ENCODE assay signal across 9 cellular contexts in the genomic region with DNA sequence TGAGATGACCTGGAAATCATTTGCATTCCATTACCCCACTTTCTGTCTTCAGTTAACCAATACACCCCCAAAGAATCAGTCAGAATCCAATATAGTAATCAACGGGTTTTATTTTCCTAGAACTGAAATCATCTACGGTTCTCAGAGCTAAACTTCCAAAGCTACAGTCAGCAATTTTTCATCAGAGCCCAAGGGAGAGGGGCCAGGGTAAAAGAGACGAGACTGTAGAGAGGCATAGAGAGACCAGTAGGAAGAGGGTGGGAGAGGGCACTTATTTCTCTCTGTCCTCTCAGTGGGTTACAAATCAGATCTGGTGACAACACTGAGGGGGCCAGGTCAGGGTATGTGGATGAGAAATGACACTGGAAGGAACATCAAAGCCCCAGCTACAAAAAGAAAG. TPM values are rescaled to one million over a fixed set of nuclear protein-coding genes. Genes with fewer than 3 reads are reported as not detected.
DNase-seq lines count a peak whose midpoint lies in the region; ATAC-seq and TF ChIP-seq lines count a peak whose summit lies in the region.
"Had no signal": no experiment of that assay in that cellular context is flagged by ENCODE, and none has a peak within 500 bp of the region (broad histone marks: within the 10 kb centered on the region; RNA-seq: fewer than 3 reads in every experiment).

No MANE protein-coding gene starts in this region.

- H3K4me1 ChIP-seq in DOHH2 (ENCODE audit: control insufficient read depth, low read length), result peaks cover 40% of the 10 kb centered on the region

- H3K4me3 ChIP-seq in DOHH2 (ENCODE audit: low read length), result peak overlapping the region; percentile 85

- TF ChIP-seq CTCF in DOHH2 (IDR thresholded peaks at IDR 0.05; ENCODE audit: low read depth, low read length, poor library complexity, severe bottlenecking) (no peak), progenitor cell of endocrine pancreas (IDR thresholded peaks at IDR 0.05; ENCODE audit: unreplicated experiment) (no peak)

- H3K27me3 Mint-ChIP-seq in effector memory CD8-positive, alpha-beta T cell, result no peaks in the 10 kb centered on the region
- no peaks in the 10 kb centered on the region for H3K27me3 Mint-ChIP-seq in progenitor cell of endocrine pancreas

- peaks cover 34% of the 10 kb centered on the region for H3K36me3 Mint-ChIP-seq in effector memory CD8-positive, alpha-beta T cell (ENCODE audit: insufficient read depth)
- H3K36me3 Mint-ChIP-seq in progenitor cell of endocrine pancreas (ENCODE audit: insufficient read depth), result peaks cover 13% of the 10 kb centered on the region

- H3K9me2 ChIP-seq in DOHH2 (replicated peaks; ENCODE audit: control insufficient read depth, low read length), result no peaks in the 10 kb centered on the region

- peaks cover 51% of the 10 kb centered on the region for H3K79me2 ChIP-seq in DOHH2 (ENCODE audit: control insufficient read depth, low read length)

- peaks cover 86% of the 10 kb centered on the region for H3K36me3 ChIP-seq in DOHH2 (ENCODE audit: control insufficient read depth, low read length)

- H3K27me3 ChIP-seq in DOHH2 (ENCODE audit: control insufficient read depth, low read length), result no peaks in the 10 kb centered on the region

- H3K9me3 ChIP-seq in DOHH2 (ENCODE audit: control insufficient read depth, insufficient read depth, low read length), result no peaks in the 10 kb centered on the region

- peaks cover 0 to 2% of the 10 kb centered on the region in 2 donors for H3K9me3 Mint-ChIP-seq in effector memory CD8-positive, alpha-beta T cell
- H3K9me3 Mint-ChIP-seq in progenitor cell of endocrine pancreas (ENCODE audit: low read depth), result no peaks in the 10 kb centered on the region

- H3K4me3 Mint-ChIP-seq in effector memory CD8-positive, alpha-beta T cell, result peak overlapping the region; percentile 95 to 99
- no peak overlapping the region for H3K4me3 Mint-ChIP-seq in progenitor cell of endocrine pancreas (ENCODE audit: low read depth)

- peaks cover 30% of the 10 kb centered on the region for H3F3A ChIP-seq in DOHH2 (ENCODE audit: control insufficient read depth, insufficient read depth)

- ATAC-seq in effector memory CD8-positive, alpha-beta T cell (replicated peaks), result no peak

- peak; percentile 57 for DNase-seq in OCI-M1 (lab: John Stamatoyannopoulos, UW)
- no peak for DNase-seq in effector memory CD8-positive, alpha-beta T cell
- DNase-seq in progenitor cell of endocrine pancreas (ENCODE audit: low spot score, unreplicated experiment), result no peak
- no peak for DNase-seq in cerebellum (ENCODE audit: low spot score)
- no peak for DNase-seq in HPDE6-E6E7 (ENCODE audit: extremely low spot score)
- no peak for DNase-seq in cerebellar nuclear complex (lab: John Stamatoyannopoulos, UW)
- DNase-seq in kidney glomerular epithelial cell (lab: John Stamatoyannopoulos, UW), result no peak
- DNase-seq: SIG-M5 had no signal

- H3K27ac ChIP-seq in DOHH2 (ENCODE audit: low read depth, low read length), result peak overlapping the region; percentile 60

- H3K27ac Mint-ChIP-seq in effector memory CD8-positive, alpha-beta T cell, result peak overlapping the region; percentile 97
- peak overlapping the region; percentile 98 for H3K27ac Mint-ChIP-seq in progenitor cell of endocrine pancreas

- peaks cover 32 to 39% of the 10 kb centered on the region in 2 donors for H3K4me1 Mint-ChIP-seq in effector memory CD8-positive, alpha-beta T cell (ENCODE audit: low read depth in 2 of 2)
- peaks cover 28% of the 10 kb centered on the region for H3K4me1 Mint-ChIP-seq in progenitor cell of endocrine pancreas (ENCODE audit: low read depth)

- H3K4me2 ChIP-seq in DOHH2 (ENCODE audit: low read length), result peak overlapping the region; percentile 83

- H4K20me1 ChIP-seq in DOHH2 (ENCODE audit: control insufficient read depth, insufficient read depth, low read depth, low read length), result 0 out of 2 replicates have a peak, but pooled peaks cover 4% of the 10 kb centered on the region

RNA-seq across cellular contexts. Expression of a gene that starts 1.1 kb away (rescaled TPM):
- total RNA-seq in progenitor cell of endocrine pancreas (35.9 and 43.2 TPM in 2 replicates), cerebellum (13.8 TPM)

RNA-seq across cellular contexts. Expression of a gene that starts 9.5 kb away (rescaled TPM):
- total RNA-seq in progenitor cell of endocrine pancreas (280 and 288 TPM in 2 replicates), cerebellum (58.7 TPM)

RNA-seq across cellular contexts. Expression of a gene that starts 13.5 kb away (rescaled TPM):
- total RNA-seq in progenitor cell of endocrine pancreas (36.9 and 38.9 TPM in 2 replicates), cerebellum (12.0 TPM)

RNA-seq across cellular contexts. Expression of a gene that starts 13.7 kb away (rescaled TPM):
- total RNA-seq in progenitor cell of endocrine pancreas, result 40.0 and 42.4 TPM in 2 replicates
- 7.9 TPM for total RNA-seq in cerebellum

RNA-seq across cellular contexts. Expression of a gene that starts 25.3 kb away (rescaled TPM):
- total RNA-seq in progenitor cell of endocrine pancreas (93.2 TPM in 2 replicates), cerebellum (27.3 TPM)
